In genomic region chr5:96329294-96329693, GRCh38 we compare ENCODE assay signal across 1 cellular context.
TF ChIP-seq lines count a peak whose summit lies in the region.

No MANE protein-coding gene starts in this region.

TF ChIP-seq in SK-N-SH, 30 proteins besides CTCF, POLR2A, EP300 and RAD21 (continued from another document):
- TF ChIP-seq, protein P1, sequence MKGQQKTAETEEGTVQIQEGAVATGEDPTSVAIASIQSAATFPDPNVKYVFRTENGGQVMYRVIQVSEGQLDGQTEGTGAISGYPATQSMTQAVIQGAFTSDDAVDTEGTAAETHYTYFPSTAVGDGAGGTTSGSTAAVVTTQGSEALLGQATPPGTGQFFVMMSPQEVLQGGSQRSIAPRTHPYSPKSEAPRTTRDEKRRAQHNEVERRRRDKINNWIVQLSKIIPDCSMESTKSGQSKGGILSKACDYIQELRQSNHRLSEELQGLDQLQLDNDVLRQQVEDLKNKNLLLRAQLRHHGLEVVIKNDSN (IDR thresholded peaks at IDR 0.05; ENCODE audit: borderline replicate concordance, low read depth) = no peak
